9 cellular contexts compared by ENCODE assay signal in the genomic region with DNA sequence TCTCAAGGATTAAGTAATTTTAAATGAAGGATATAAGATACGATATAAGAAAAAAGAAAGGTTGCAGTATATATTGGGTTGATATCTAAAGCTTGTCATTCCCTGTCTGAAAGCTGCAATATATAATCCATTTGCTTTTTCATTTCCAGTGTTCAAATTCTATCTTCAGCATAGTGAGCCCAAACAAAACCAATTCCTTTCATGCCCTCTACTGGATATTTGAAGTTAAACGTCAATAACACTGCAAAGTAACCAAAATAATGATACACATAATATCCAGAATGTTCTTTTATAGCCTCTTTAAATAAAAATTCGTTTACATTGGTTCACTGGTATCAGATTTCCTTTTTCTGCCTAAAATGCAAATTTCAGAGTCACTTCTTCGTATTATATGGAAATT.
DNase-seq lines count a peak whose midpoint lies in the region; ATAC-seq and TF ChIP-seq lines count a peak whose summit lies in the region.
"Had no signal": no experiment of that assay in that cellular context is flagged by ENCODE, and none has a peak within 500 bp of the region (broad histone marks: within the 10 kb centered on the region; RNA-seq: fewer than 3 reads in every experiment).

No MANE protein-coding gene starts in this region.

- TF ChIP-seq EP300 in Ishikawa (IDR thresholded peaks at IDR 0.05; ENCODE audit: borderline replicate concordance) = no peak

- peak; percentile 57 for TF ChIP-seq RAD21 in Ishikawa (IDR thresholded peaks at IDR 0.05; ENCODE audit: low read depth)
- TF ChIP-seq RAD21 in liver (IDR thresholded peaks at IDR 0.05) = peak; percentile 60 to 76

- no peaks in the 10 kb centered on the region for H3K9me3 ChIP-seq in WERI-Rb-1 (ENCODE audit: severe bottlenecking)
- no peaks in the 10 kb centered on the region for H3K9me3 ChIP-seq in liver (ENCODE audit: control insufficient read depth in 4 of 4, low read length in 3 of 4)

- H3K36me3 ChIP-seq in WERI-Rb-1 = no peaks in the 10 kb centered on the region
- no peaks in the 10 kb centered on the region for H3K36me3 ChIP-seq in liver (ENCODE audit: control insufficient read depth in 4 of 4, insufficient read depth in 3 of 4, low read depth in 1 of 4, low read length in 3 of 4)

- no peaks in the 10 kb centered on the region for H3K4me1 ChIP-seq in liver (ENCODE audit: control insufficient read depth in 4 of 4, insufficient read depth in 4 of 4, low read length in 3 of 4)

- H3K27ac ChIP-seq in WERI-Rb-1 (no peak overlapping the region), liver (ENCODE audit: low read depth in 1 of 2, low read length in 2 of 2) (no peak overlapping the region)

- H3K4me3 ChIP-seq in WERI-Rb-1 (ENCODE audit: low read depth, low read length) (no peak overlapping the region), liver (ENCODE audit: low read depth in 1 of 3, low read length in 3 of 3) (no peak overlapping the region)

- DNase-seq in DMS153 treated with DMSO at 0.1 percent for 48 hours (lab: John Stamatoyannopoulos, UW; ENCODE audit: unreplicated experiment) (peak; percentile 24), WERI-Rb-1 (no peak), omental fat pad (ENCODE audit: low spot score) (no peak)
- no peak for DNase-seq in stimulated activated naive CD8-positive, alpha-beta T cell treated with anti-CD3 and anti-CD28 coated beads, Interleukin-15, Interleukin-2, amounts not matched to agents 100 U/mL and 50 U/mL, for 24 hours
- DNase-seq in stimulated activated CD4-positive, alpha-beta T cell treated with anti-CD3 and anti-CD28 coated beads, Interleukin-12 subunit alpha, Interleukin-12 subunit beta, amount 100 ng/mL, for 4 hours = no peak
- DNase-seq in activated CD8-positive, alpha-beta memory T cell treated with anti-CD3 and anti-CD28 coated beads, Interleukin-2, amount 50 U/mL, for 4 hours = no peak
- DNase-seq: T-helper 17 cell had no signal

- WGBS in liver = 52% methylated on average over 4 of the region's 4 CpGs

- no peak overlapping the region for H3K9ac ChIP-seq in liver (ENCODE audit: low read depth in 1 of 2, low read length in 2 of 2)

- 0 out of 2 replicates have a peak, but pooled peaks have one; percentile 4 for TF ChIP-seq CTCF in WERI-Rb-1 (IDR thresholded peaks at IDR 0.05; ENCODE audit: low read depth, low read length)
- peak; percentile 23 for TF ChIP-seq CTCF in liver (IDR thresholded peaks at IDR 0.05; ENCODE audit: low read depth, low read length, missing input control)
- no peak for TF ChIP-seq CTCF in omental fat pad (IDR thresholded peaks at IDR 0.05)

- no peak for ATAC-seq in stimulated activated naive CD8-positive, alpha-beta T cell treated with anti-CD3 and anti-CD28 coated beads, Interleukin-15, Interleukin-2, amounts not matched to agents 100 U/mL and 50 U/mL, for 24 hours
- ATAC-seq in omental fat pad (ENCODE audit: low FRiP score) = no peak
- ATAC-seq: T-helper 17 cell had no signal

- H3K27me3 ChIP-seq in WERI-Rb-1 (ENCODE audit: insufficient read depth, low read depth, severe bottlenecking) = no peaks in the 10 kb centered on the region
- no peaks in the 10 kb centered on the region for H3K27me3 ChIP-seq in liver (ENCODE audit: control insufficient read depth in 4 of 4, insufficient read depth in 4 of 4, low read length in 3 of 4)

TF ChIP-seq in Ishikawa, 13 proteins besides CTCF, POLR2A, EP300 and RAD21:
- TF ChIP-seq CEBPB (IDR thresholded peaks at IDR 0.05) (no peak), TCF12 (IDR thresholded peaks at IDR 0.05; ENCODE audit: low read depth) (no peak), EGR1 (IDR thresholded peaks at IDR 0.05) (no peak), NFIC (IDR thresholded peaks at IDR 0.05) (no peak), ZBTB7A (IDR thresholded peaks at IDR 0.05; ENCODE audit: low read depth) (no peak), TEAD4 (IDR thresholded peaks at IDR 0.05) (no peak), YY1 (IDR thresholded peaks at IDR 0.05; ENCODE audit: low read depth) (no peak), TAF1 (IDR thresholded peaks at IDR 0.05; ENCODE audit: low read depth) (no peak)
- TF ChIP-seq, protein P1, sequence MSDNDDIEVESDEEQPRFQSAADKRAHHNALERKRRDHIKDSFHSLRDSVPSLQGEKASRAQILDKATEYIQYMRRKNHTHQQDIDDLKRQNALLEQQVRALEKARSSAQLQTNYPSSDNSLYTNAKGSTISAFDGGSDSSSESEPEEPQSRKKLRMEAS (IDR thresholded peaks at IDR 0.05) = no peak

TF ChIP-seq in liver, 16 proteins besides CTCF, POLR2A, EP300 and RAD21:
- TF ChIP-seq HNF4A (conservative IDR thresholded peaks at IDR 0.05) = no peak
- TF ChIP-seq, protein P2, sequence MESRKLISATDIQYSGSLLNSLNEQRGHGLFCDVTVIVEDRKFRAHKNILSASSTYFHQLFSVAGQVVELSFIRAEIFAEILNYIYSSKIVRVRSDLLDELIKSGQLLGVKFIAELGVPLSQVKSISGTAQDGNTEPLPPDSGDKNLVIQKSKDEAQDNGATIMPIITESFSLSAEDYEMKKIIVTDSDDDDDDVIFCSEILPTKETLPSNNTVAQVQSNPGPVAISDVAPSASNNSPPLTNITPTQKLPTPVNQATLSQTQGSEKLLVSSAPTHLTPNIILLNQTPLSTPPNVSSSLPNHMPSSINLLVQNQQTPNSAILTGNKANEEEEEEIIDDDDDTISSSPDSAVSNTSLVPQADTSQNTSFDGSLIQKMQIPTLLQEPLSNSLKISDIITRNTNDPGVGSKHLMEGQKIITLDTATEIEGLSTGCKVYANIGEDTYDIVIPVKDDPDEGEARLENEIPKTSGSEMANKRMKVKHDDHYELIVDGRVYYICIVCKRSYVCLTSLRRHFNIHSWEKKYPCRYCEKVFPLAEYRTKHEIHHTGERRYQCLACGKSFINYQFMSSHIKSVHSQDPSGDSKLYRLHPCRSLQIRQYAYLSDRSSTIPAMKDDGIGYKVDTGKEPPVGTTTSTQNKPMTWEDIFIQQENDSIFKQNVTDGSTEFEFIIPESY (IDR thresholded peaks at IDR 0.05) = no peak
- TF ChIP-seq EGR1 (IDR thresholded peaks at IDR 0.05; ENCODE audit: low read depth in 2 of 2) = no peak
- no peak for TF ChIP-seq REST (IDR thresholded peaks at IDR 0.05)
- TF ChIP-seq NR2F2 (IDR thresholded peaks at IDR 0.05) = no peak
- TF ChIP-seq GABPA (IDR thresholded peaks at IDR 0.05 in 1 of 2, conservative IDR thresholded peaks at IDR 0.05 in 1 of 2) = no peak
- TF ChIP-seq, protein P1 (IDR thresholded peaks at IDR 0.05) = no peak
- no peak for TF ChIP-seq ATF3 (IDR thresholded peaks at IDR 0.05)
- no peak for TF ChIP-seq SP1 (IDR thresholded peaks at IDR 0.05)
- TF ChIP-seq FOXA2 (IDR thresholded peaks at IDR 0.05) = no peak
- TF ChIP-seq YY1 (IDR thresholded peaks at IDR 0.05) = no peak
- no peak for TF ChIP-seq FOXA1 (IDR thresholded peaks at IDR 0.05)

Comparison
In these comparisons a context has a peak if more than half of its experiments do, and no peak if none do; other contexts are left out.
1. CTCF ChIP-seq: peak in WERI-Rb-1 (single experiment) and liver (single experiment); none in omental fat pad (0 of 3).